ENCODE assay signal across 8 cellular contexts in the genomic region with DNA sequence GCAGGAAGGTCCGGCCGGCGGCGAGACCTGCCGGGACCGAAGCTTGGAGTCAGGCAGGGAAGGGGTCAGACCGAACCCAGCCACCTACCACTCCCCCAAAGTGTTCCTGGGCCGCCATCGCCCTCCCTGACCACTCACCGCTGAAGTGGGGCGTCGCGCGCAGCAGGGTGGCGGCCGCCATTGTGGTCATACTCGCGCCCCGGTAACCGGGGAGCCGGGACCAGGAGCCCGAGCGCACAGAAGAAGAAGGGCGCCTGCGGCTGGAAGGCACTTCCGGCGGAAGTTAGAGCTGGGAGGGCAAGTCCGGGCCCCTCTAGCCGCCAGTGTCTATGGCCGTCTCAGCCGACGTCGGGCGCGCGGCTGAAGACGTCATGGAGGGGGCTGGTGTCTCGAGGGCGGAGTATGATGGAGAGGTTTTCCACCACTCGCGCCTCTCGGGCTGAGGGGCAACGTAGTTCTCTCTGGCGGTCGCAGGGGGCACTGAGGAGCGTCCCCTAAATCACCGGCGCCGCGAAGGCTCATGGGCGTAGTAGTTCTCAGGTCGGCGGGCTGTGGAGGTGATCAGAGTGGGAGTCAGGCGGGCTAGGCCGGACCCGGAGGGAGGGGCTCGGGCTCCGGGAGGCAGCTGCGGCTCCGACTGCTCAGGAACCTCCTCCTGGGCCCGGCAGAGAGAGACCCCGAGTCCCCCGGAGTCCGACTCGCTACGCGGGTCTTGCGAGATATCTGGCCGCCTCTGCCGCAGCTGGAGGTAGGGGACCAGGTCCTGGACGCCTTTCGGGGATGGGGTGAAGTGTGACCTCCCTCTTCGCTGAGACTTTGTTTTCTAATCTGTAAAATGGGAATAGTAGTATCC. TPM values are rescaled to one million over a fixed set of nuclear protein-coding genes. Genes with fewer than 3 reads are reported as not detected.
DNase-seq lines count a peak whose midpoint lies in the region; ATAC-seq and TF ChIP-seq lines count a peak whose summit lies in the region.

TUFM (minus strand) TSS at position 269 of the 853 bp plus-strand sequence; CDS start at position 190, 79 bp downstream.

- under 1% methylated on average over 73 of the region's 73 CpGs for WGBS in liver

- peak; percentile 97 for DNase-seq in CD14-positive monocyte (ENCODE audit: low spot score)
- DNase-seq in NCI-H774 (lab: John Stamatoyannopoulos, UW): peak; percentile 96
- peak; percentile 97 to 98 for DNase-seq in activated CD4-positive, alpha-beta T cell treated with anti-CD3 and anti-CD28 coated beads, Interleukin-2, amount 50 U/mL, for 48 hours
- peak; percentile 96 to 99 for DNase-seq in dermis microvascular lymphatic vessel endothelial cell (ENCODE audit: low read depth in 2 of 2)
- DNase-seq in stimulated activated CD4-positive, alpha-beta T cell treated with anti-CD3 and anti-CD28 coated beads, Interleukin-4, amount 100 ng/mL, for 4 hours: peak; percentile 96 to 99

- no peaks in the 10 kb centered on the region for H3K27me3 ChIP-seq in liver (ENCODE audit: control insufficient read depth in 4 of 4, insufficient read depth in 4 of 4, low read length in 3 of 4)

- H3K9me3 ChIP-seq in liver (ENCODE audit: control insufficient read depth in 4 of 4, low read length in 3 of 4): no peaks in the 10 kb centered on the region

- peak within 1 kb of the TSS; percentile 63 to 81 for H3K9ac ChIP-seq in liver (ENCODE audit: low read depth in 1 of 2, low read length in 2 of 2)

- peak within 1 kb of the TSS; percentile 57 to 63 for H3K27ac ChIP-seq in liver (ENCODE audit: low read depth in 1 of 2, low read length in 2 of 2)

- H3K27ac Mint-ChIP-seq in CD14-positive monocyte: peak within 1 kb of the TSS; percentile 92 to 98 (median 94)

- intact Hi-C loops in CD14-positive monocyte (cut with micrococcal nuclease): loop anchor here (2.0 to 10.0 kb wide), 3 partner anchors 22 to 292 kb away; partner anchors contain the start of genes RABEP2 (in 1 of the 2) and SGF29 (in 1 of the 2)

- peaks cover 36 to 38% of the 10 kb centered on the region in 2 donors for H3K36me3 Mint-ChIP-seq in CD14-positive monocyte

- TF ChIP-seq CTCF in CD14-positive monocyte (IDR thresholded peaks at IDR 0.05) (peak; percentile 65), liver (IDR thresholded peaks at IDR 0.05; ENCODE audit: low read depth, low read length, missing input control) (peak; percentile 69)

- ATAC-seq in GM19372 (IDR thresholded peaks at IDR 0.05; ENCODE audit: low read depth, unreplicated experiment): peak; percentile 95
- ATAC-seq in HG03565 (IDR thresholded peaks at IDR 0.05; ENCODE audit: unreplicated experiment): peak; percentile 85

- peak within 1 kb of the TSS; percentile 91 to 95 for H3K4me3 Mint-ChIP-seq in CD14-positive monocyte

- peaks cover 0 to 24% (median 18%) of the 10 kb centered on the region in 4 donors for H3K4me1 ChIP-seq in liver (ENCODE audit: control insufficient read depth in 4 of 4, insufficient read depth in 4 of 4, low read length in 3 of 4)

- H3K36me3 ChIP-seq in liver (ENCODE audit: control insufficient read depth in 4 of 4, insufficient read depth in 3 of 4, low read depth in 1 of 4, low read length in 3 of 4): peaks cover 12 to 28% (median 21%) of the 10 kb centered on the region in 4 donors

- H3K4me3 ChIP-seq in liver (ENCODE audit: low read depth in 1 of 3, low read length in 3 of 3): peak within 1 kb of the TSS; percentile 55 to 96 (median 86)

- H3K27me3 Mint-ChIP-seq in CD14-positive monocyte (ENCODE audit: low read depth in 3 of 3): no peaks in the 10 kb centered on the region

- peak; percentile 51 to 66 for TF ChIP-seq RAD21 in liver (IDR thresholded peaks at IDR 0.05)

- peaks cover 20% of the 10 kb centered on the region for H3K4me1 Mint-ChIP-seq in CD14-positive monocyte

- H3K9me3 Mint-ChIP-seq in CD14-positive monocyte: no peaks in the 10 kb centered on the region

TF ChIP-seq in liver, 16 proteins besides CTCF, POLR2A, EP300 and RAD21:
- TF ChIP-seq NR2F2 (IDR thresholded peaks at IDR 0.05) (peak; percentile 86), MAX (IDR thresholded peaks at IDR 0.05) (peak; percentile 81), TAF1 (conservative IDR thresholded peaks at IDR 0.05) (peak; percentile 70), JUND (IDR thresholded peaks at IDR 0.05) (peak; percentile 75 to 88), HNF4G (IDR thresholded peaks at IDR 0.05) (peak; percentile 7), SP1 (IDR thresholded peaks at IDR 0.05) (peak; percentile 85), FOXA1 (IDR thresholded peaks at IDR 0.05) (peak; percentile 46), RXRA (IDR thresholded peaks at IDR 0.05) (peak; percentile 79 to 81), FOXA2 (IDR thresholded peaks at IDR 0.05) (peak; percentile 32), HNF4A (conservative IDR thresholded peaks at IDR 0.05) (peak; percentile 46 to 62), REST (IDR thresholded peaks at IDR 0.05) (peak; percentile 67), YY1 (IDR thresholded peaks at IDR 0.05) (peak; percentile 96), GABPA (IDR thresholded peaks at IDR 0.05 in 1 of 2, conservative IDR thresholded peaks at IDR 0.05 in 1 of 2) (peak; percentile 98 to 100), EGR1 (IDR thresholded peaks at IDR 0.05; ENCODE audit: low read depth in 2 of 2) (peak in 1 of 2 donors; percentile 54)
- TF ChIP-seq, protein P1, sequence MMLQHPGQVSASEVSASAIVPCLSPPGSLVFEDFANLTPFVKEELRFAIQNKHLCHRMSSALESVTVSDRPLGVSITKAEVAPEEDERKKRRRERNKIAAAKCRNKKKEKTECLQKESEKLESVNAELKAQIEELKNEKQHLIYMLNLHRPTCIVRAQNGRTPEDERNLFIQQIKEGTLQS (IDR thresholded peaks at IDR 0.05): no peak
- TF ChIP-seq, protein P2, sequence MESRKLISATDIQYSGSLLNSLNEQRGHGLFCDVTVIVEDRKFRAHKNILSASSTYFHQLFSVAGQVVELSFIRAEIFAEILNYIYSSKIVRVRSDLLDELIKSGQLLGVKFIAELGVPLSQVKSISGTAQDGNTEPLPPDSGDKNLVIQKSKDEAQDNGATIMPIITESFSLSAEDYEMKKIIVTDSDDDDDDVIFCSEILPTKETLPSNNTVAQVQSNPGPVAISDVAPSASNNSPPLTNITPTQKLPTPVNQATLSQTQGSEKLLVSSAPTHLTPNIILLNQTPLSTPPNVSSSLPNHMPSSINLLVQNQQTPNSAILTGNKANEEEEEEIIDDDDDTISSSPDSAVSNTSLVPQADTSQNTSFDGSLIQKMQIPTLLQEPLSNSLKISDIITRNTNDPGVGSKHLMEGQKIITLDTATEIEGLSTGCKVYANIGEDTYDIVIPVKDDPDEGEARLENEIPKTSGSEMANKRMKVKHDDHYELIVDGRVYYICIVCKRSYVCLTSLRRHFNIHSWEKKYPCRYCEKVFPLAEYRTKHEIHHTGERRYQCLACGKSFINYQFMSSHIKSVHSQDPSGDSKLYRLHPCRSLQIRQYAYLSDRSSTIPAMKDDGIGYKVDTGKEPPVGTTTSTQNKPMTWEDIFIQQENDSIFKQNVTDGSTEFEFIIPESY (IDR thresholded peaks at IDR 0.05): no peak

RNA-seq across cellular contexts. Expression of gene TUFM, which starts in this region (rescaled TPM):
- 100 to 1,000 TPM; 146 to 148 TPM for polyA plus RNA-seq in CD14-positive monocyte
- total RNA-seq in dermis microvascular lymphatic vessel endothelial cell: 109 and 118 TPM in 2 replicates
- 10 to 100 TPM; 90.4 to 96.0 TPM for total RNA-seq in liver
- polyA plus RNA-seq in liver: 100 to 1,000 TPM; 177 to 191 TPM

Comparison
In these comparisons a context has a peak if more than half of its experiments do, and no peak if none do; other contexts are left out.
1. Peak in every context shown above with its lines: DNase-seq, ATAC-seq, H3K4me3 ChIP-seq and H3K27ac ChIP-seq.